ENCODE assay signal across 23 cellular contexts in the genomic region with DNA sequence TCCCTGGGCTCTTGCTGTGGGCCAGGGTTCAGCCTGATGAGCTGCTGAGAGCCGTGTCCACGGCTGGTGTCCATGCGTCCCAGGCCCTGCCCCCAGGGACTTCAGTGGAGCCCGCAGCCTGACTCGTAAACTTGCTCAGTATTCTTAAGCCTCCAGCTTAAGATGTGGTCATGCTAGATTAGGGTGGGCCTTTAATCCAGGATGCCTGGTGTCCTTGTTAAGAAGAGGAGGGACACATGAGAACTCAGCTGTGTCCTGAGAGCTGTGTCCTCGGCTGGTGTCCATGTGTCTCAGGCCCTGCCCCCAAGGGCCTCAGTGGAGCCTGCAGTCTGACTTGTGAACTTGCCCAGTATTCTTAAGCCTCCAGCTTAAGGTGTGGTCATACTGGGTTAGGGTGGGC.
"Had no signal": no experiment of that assay in that cellular context is flagged by ENCODE, and none has a peak within 500 bp of the region (broad histone marks: within the 10 kb centered on the region; RNA-seq: fewer than 3 reads in every experiment).

No MANE protein-coding gene starts in this region.

- DNase-seq: cerebellar nuclear complex; dermis blood vessel endothelial cell; effector CD4-positive, alpha-beta T cell; heart left ventricle; hippocampal formation; kidney glomerular epithelial cell; mesenchymal stem cell; midbrain; occipital lobe; psoas muscle; retina; stimulated activated CD4-positive, alpha-beta T cell treated with anti-CD3 and anti-CD28 coated beads, Interleukin-12 subunit alpha, Interleukin-12 subunit beta, amount 100 ng/mL, for 4 hours; stimulated activated naive CD4-positive, alpha-beta T cell treated with Interleukin-2 at 50 U/mL for 16 hours; thyroid gland had no signal

- H3K27ac ChIP-seq: heart left ventricle, parathyroid adenoma, psoas muscle, skin epidermis, thyroid gland had no signal

- ATAC-seq: left lobe of liver; natural killer cell treated with Interleukin-12 subunit alpha and Interleukin-12 subunit beta and Interleukin-15 and Interleukin-18, amount 100 ng/mL, for 72 hours; psoas muscle; sciatic nerve had no signal

- H2AFZ ChIP-seq: parathyroid adenoma had no signal

- H3K36me3 ChIP-seq: thyroid gland had no signal

- FAIRE-seq: colon, frontal cortex, urothelium cell line had no signal

- H3K9me3 ChIP-seq: heart left ventricle, psoas muscle, thyroid gland had no signal

- H3K4me1 ChIP-seq: parathyroid adenoma, psoas muscle had no signal

- H3K9ac ChIP-seq: parathyroid adenoma had no signal

- H3K4me3 ChIP-seq: heart left ventricle, lung, psoas muscle, skin epidermis, thyroid gland had no signal

- H3K27me3 ChIP-seq: heart left ventricle, thyroid gland had no signal
